1 cellular context compared by ENCODE assay signal in genomic region chr2:230847883-230848388, GRCh38.
TF ChIP-seq lines count a peak whose summit lies in the region.

No MANE protein-coding gene starts in this region.

TF ChIP-seq in HepG2, 621 proteins besides CTCF, POLR2A, EP300 and RAD21 (continued from another document and continues in another):
- TF ChIP-seq ZHX2 (IDR thresholded peaks at IDR 0.05; ENCODE audit: low read depth) = no peak
- no peak for TF ChIP-seq ZHX2 (CRISPR knock-in tag; IDR thresholded peaks at IDR 0.05; ENCODE audit: borderline replicate concordance)
- TF ChIP-seq ZNF468 (CRISPR knock-in tag; IDR thresholded peaks at IDR 0.05) = no peak
- no peak for TF ChIP-seq ARID3A (IDR thresholded peaks at IDR 0.05; ENCODE audit: low read depth, low read length)
- no peak for TF ChIP-seq PHF20 (CRISPR knock-in tag; IDR thresholded peaks at IDR 0.05)
- TF ChIP-seq ZSCAN20 (CRISPR knock-in tag; IDR thresholded peaks at IDR 0.05; ENCODE audit: borderline replicate concordance) = peak; percentile 89
- TF ChIP-seq PCBP2 (optimal IDR thresholded peaks at IDR 0.05; ENCODE audit: low read depth, low read length, poor library complexity, severe bottlenecking) = no peak
- no peak for TF ChIP-seq PRPF4 (IDR thresholded peaks at IDR 0.05; ENCODE audit: low read depth, low read length, poor library complexity, severe bottlenecking)
- TF ChIP-seq TEAD3 (CRISPR knock-in tag; optimal IDR thresholded peaks at IDR 0.05; ENCODE audit: borderline replicate concordance) = peak; percentile 66
- peak in 1 of 2 experiments; percentile 63; a peak in 1 of 4 replicates for TF ChIP-seq KLF16 (CRISPR knock-in tag; IDR thresholded peaks at IDR 0.05)
- no peak for TF ChIP-seq ZNF709 (CRISPR knock-in tag; IDR thresholded peaks at IDR 0.05)
- no peak for TF ChIP-seq SCMH1 (CRISPR knock-in tag; IDR thresholded peaks at IDR 0.05; ENCODE audit: borderline replicate concordance)
- TF ChIP-seq ATF2 (CRISPR knock-in tag; IDR thresholded peaks at IDR 0.05) = peak; percentile 70; the same call in 1 of the 2 replicates
- TF ChIP-seq ZNF263 (CRISPR knock-in tag; IDR thresholded peaks at IDR 0.05) = 0 out of 2 replicates have a peak, but pooled peaks have one; percentile 35
- TF ChIP-seq MLLT10 (CRISPR knock-in tag; IDR thresholded peaks at IDR 0.05) = no peak
- TF ChIP-seq ZNF124 (CRISPR knock-in tag; IDR thresholded peaks at IDR 0.05) = no peak
- TF ChIP-seq ZNF704 (CRISPR knock-in tag; IDR thresholded peaks at IDR 0.05; ENCODE audit: borderline replicate concordance) = no peak
- no peak for TF ChIP-seq RELA (CRISPR knock-in tag; IDR thresholded peaks at IDR 0.05)
- TF ChIP-seq PHF8 (CRISPR knock-in tag; IDR thresholded peaks at IDR 0.05) = peak; percentile 56
- peak; percentile 87; the same call in 1 of the 2 replicates for TF ChIP-seq MXD3 (CRISPR knock-in tag; IDR thresholded peaks at IDR 0.05)
- TF ChIP-seq ZNF563 (CRISPR knock-in tag; IDR thresholded peaks at IDR 0.05) = no peak
- 0 out of 2 replicates have a peak, but pooled peaks have one; percentile 74 for TF ChIP-seq SATB2 (CRISPR knock-in tag; IDR thresholded peaks at IDR 0.05)
- TF ChIP-seq BRF2 (CRISPR knock-in tag; IDR thresholded peaks at IDR 0.05) = 0 out of 2 replicates have a peak, but pooled peaks have one; percentile 46
- no peak for TF ChIP-seq ZNF496 (CRISPR knock-in tag; IDR thresholded peaks at IDR 0.05; ENCODE audit: insufficient replicate concordance)
- TF ChIP-seq HOXA9 (CRISPR knock-in tag; IDR thresholded peaks at IDR 0.05; ENCODE audit: borderline replicate concordance) = no peak
- TF ChIP-seq ZNF44 (CRISPR knock-in tag; IDR thresholded peaks at IDR 0.05) = no peak
- no peak for TF ChIP-seq KAT7 (CRISPR knock-in tag; IDR thresholded peaks at IDR 0.05; ENCODE audit: borderline replicate concordance)
- no peak for TF ChIP-seq HMGXB3 (CRISPR knock-in tag; IDR thresholded peaks at IDR 0.05; ENCODE audit: borderline replicate concordance)
- TF ChIP-seq MYNN (CRISPR knock-in tag; IDR thresholded peaks at IDR 0.05; ENCODE audit: low read depth) = no peak
- no peak for TF ChIP-seq ZNF746 (CRISPR knock-in tag; IDR thresholded peaks at IDR 0.05)
- TF ChIP-seq HOXA5 (CRISPR knock-in tag; IDR thresholded peaks at IDR 0.05) = peak; percentile 96
- TF ChIP-seq TFDP1 (CRISPR knock-in tag; IDR thresholded peaks at IDR 0.05; ENCODE audit: borderline replicate concordance) = peak; percentile 73; the same call in 1 of the 2 replicates
- TF ChIP-seq FOXM1 (CRISPR knock-in tag; IDR thresholded peaks at IDR 0.05) = 0 out of 2 replicates have a peak, but pooled peaks have one; percentile 52
- no peak for TF ChIP-seq ZNF737 (CRISPR knock-in tag; IDR thresholded peaks at IDR 0.05; ENCODE audit: borderline replicate concordance)
- no peak for TF ChIP-seq HHEX (CRISPR knock-in tag; IDR thresholded peaks at IDR 0.05)
- peak; percentile 85 for TF ChIP-seq ZFX (CRISPR knock-in tag; IDR thresholded peaks at IDR 0.05; ENCODE audit: low read depth)
- no peak for TF ChIP-seq FOXO4 (CRISPR knock-in tag; conservative IDR thresholded peaks at IDR 0.05)
- peak; percentile 59; the same call in 1 of the 2 replicates for TF ChIP-seq ZNF556 (CRISPR knock-in tag; IDR thresholded peaks at IDR 0.05; ENCODE audit: borderline replicate concordance)
- no peak for TF ChIP-seq SMAD9 (CRISPR knock-in tag; IDR thresholded peaks at IDR 0.05)
- no peak for TF ChIP-seq NCOA1 (CRISPR knock-in tag; IDR thresholded peaks at IDR 0.05)
- TF ChIP-seq ZNF766 (CRISPR knock-in tag; IDR thresholded peaks at IDR 0.05; ENCODE audit: borderline replicate concordance) = peak; percentile 79; the same call in 1 of the 2 replicates
- peak; percentile 69; the same call in 1 of the 2 replicates for TF ChIP-seq ZNF768 (CRISPR knock-in tag; IDR thresholded peaks at IDR 0.05)
- no peak for TF ChIP-seq HES4 (CRISPR knock-in tag; IDR thresholded peaks at IDR 0.05; ENCODE audit: borderline replicate concordance)
- TF ChIP-seq SAP130 (CRISPR knock-in tag; IDR thresholded peaks at IDR 0.05; ENCODE audit: low read depth) = 0 out of 2 replicates have a peak, but pooled peaks have one; percentile 20
- no peak for TF ChIP-seq SMARCC2 (IDR thresholded peaks at IDR 0.05)
